In the genomic region with DNA sequence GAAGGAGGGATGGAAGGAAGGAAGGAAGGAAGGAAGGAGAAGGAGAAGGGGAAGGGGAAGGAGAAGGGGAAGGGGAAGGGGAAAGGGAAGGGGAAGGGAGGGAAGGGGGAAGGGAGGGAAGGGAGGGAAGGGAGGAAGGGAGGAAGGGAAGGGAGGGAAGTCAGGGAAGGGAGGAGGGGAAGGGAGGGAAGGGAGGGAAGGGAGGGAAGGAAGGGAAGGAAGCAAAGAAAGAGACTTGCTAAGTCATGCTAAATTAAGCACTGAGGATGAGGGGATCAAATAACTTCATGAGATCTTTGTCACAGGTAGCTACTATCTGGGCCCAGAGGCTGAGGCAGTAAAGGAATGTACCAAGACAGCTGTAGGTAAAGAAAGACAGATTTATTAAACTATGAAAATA, we compare ENCODE assay signal across 26 cellular contexts.
A peak's percentile ranks its signal among the peaks of the same experiment; 100 is the strongest.
DNase-seq lines count a peak whose midpoint lies in the region; ATAC-seq, FAIRE-seq and TF ChIP-seq lines count a peak whose summit lies in the region.
"Had no signal": no experiment of that assay in that cellular context is flagged by ENCODE, and none has a peak within 500 bp of the region (broad histone marks: within the 10 kb centered on the region; RNA-seq: fewer than 3 reads in every experiment).

No MANE protein-coding gene starts in this region.

- no peaks in the 10 kb centered on the region for H3K27me3 Mint-ChIP-seq in neural crest cell (ENCODE audit: low read depth)
- H3K27me3 Mint-ChIP-seq in CD8-positive, alpha-beta T cell (ENCODE audit: low read depth): peaks cover 14% of the 10 kb centered on the region

- H3K4me3 ChIP-seq in HepG2 (replicated peaks in 1 of 3; ENCODE audit: insufficient read depth in 1 of 3, low read depth in 2 of 3, low read length in 3 of 3) (no peak overlapping the region), right lobe of liver (no peak overlapping the region)
- no peak overlapping the region for H3K4me3 ChIP-seq in CD8-positive, alpha-beta T cell (ENCODE audit: low read depth, low read length)
- H3K4me3 ChIP-seq: A549; BLaER1 treated with 17β-estradiol and CSF1 and Interleukin-3, amounts not matched to agents 10 nM and 100 nM; GM12878 had no signal

- BruUV-seq in HepG2 (replicated peaks; lab: Mats Ljungman, UMichigan): no TSS peak

- POLR2A ChIA-PET in HepG2 (lab: Yijun Ruan, JAX): no interaction called here
- POLR2A ChIA-PET in CD8-positive, alpha-beta T cell (lab: Charles Lee): no interaction called here

- H3K4me1 Mint-ChIP-seq in neural crest cell: peaks cover 6% of the 10 kb centered on the region
- no peaks in the 10 kb centered on the region for H3K4me1 Mint-ChIP-seq in CD8-positive, alpha-beta T cell (ENCODE audit: low read depth)
- H3K4me1 Mint-ChIP-seq: B cell; CD8-positive, alpha-beta memory T cell had no signal

- no peak overlapping the region for H3K9ac ChIP-seq in HepG2 (ENCODE audit: insufficient read depth, low read depth, low read length)
- H3K9ac ChIP-seq: BLaER1 treated with 17β-estradiol and CSF1 and Interleukin-3, amounts not matched to agents 10 nM and 100 nM had no signal

- H3K4me1 ChIP-seq in HepG2 (ENCODE audit: insufficient read depth, low read length): no peaks in the 10 kb centered on the region
- no peaks in the 10 kb centered on the region for H3K4me1 ChIP-seq in right lobe of liver
- no peaks in the 10 kb centered on the region for H3K4me1 ChIP-seq in CD8-positive, alpha-beta T cell (ENCODE audit: insufficient read depth, low read length)
- H3K4me1 ChIP-seq: A549; BLaER1 treated with 17β-estradiol and CSF1 and Interleukin-3, amounts not matched to agents 10 nM and 100 nM had no signal

- intact Hi-C loops in HepG2 (cut with micrococcal nuclease; ENCODE audit: unreplicated experiment): no loop called here
- intact Hi-C loops in right lobe of liver (cut with DNase I): no loop called here
- intact Hi-C loops in CD8-positive, alpha-beta T cell (cut with DNase I, micrococcal nuclease): no loop called here

- no peak for TF ChIP-seq EP300 in HepG2 (IDR thresholded peaks at IDR 0.05; ENCODE audit: low read depth in 2 of 2, low read length in 2 of 2)
- TF ChIP-seq EP300 in HepG2 (CRISPR knock-in tag; IDR thresholded peaks at IDR 0.05; ENCODE audit: borderline replicate concordance): no peak

- FAIRE-seq in HepG2 (lab: Jason Lieb, UNC): no peak
- FAIRE-seq: A549, GM12878, GM12892, GM18507 had no signal

- TF ChIP-seq RAD21 in HepG2 (CRISPR knock-in tag; IDR thresholded peaks at IDR 0.05): no peak

- H3K4me3 Mint-ChIP-seq in neural crest cell: no peak overlapping the region
- H3K4me3 Mint-ChIP-seq in CD8-positive, alpha-beta T cell: no peak overlapping the region
- H3K4me3 Mint-ChIP-seq: B cell; CD4-positive, alpha-beta T cell; CD8-positive, alpha-beta memory T cell had no signal

- H4K20me1 ChIP-seq in HepG2 (ENCODE audit: insufficient read depth, low read length): no peaks in the 10 kb centered on the region
- H4K20me1 ChIP-seq: BLaER1 treated with 17β-estradiol and CSF1 and Interleukin-3, amounts not matched to agents 10 nM and 100 nM had no signal

- CTCF ChIA-PET in HepG2 (lab: Yijun Ruan, JAX; ENCODE audit: low intra/inter-chr PET ratio, low total read pairs): no interaction called here
- CTCF ChIA-PET in CD8-positive, alpha-beta T cell (lab: Charles Lee): no interaction called here

- TF ChIP-seq CTCF in HepG2 (CRISPR knock-in tag; IDR thresholded peaks at IDR 0.05) (no peak), right lobe of liver (IDR thresholded peaks at IDR 0.05) (no peak), neural crest cell (conservative IDR thresholded peaks at IDR 0.05) (no peak)
- no peak for TF ChIP-seq CTCF in CD8-positive, alpha-beta T cell (IDR thresholded peaks at IDR 0.05)

- DNase-seq in HepG2 (ENCODE audit: low spot score): no peak
- no peak for DNase-seq in right lobe of liver
- DNase-seq in NCI-H69 (lab: John Stamatoyannopoulos, UW): peak; percentile 21
- no peak for DNase-seq in neural crest cell (ENCODE audit: low read depth, low spot score)
- no peak for DNase-seq in CD8-positive, alpha-beta T cell
- no peak for DNase-seq in NK-92 (lab: John Stamatoyannopoulos, UW; ENCODE audit: unreplicated experiment)
- DNase-seq: AML-193; CD4-positive, alpha-beta T cell; CD8-positive, alpha-beta memory T cell; COR-L47; DMS 273 treated with DMSO at 0.1 percent for 48 hours; DMS153; DMS53; DMS79; DND-41; EL; GDM1 had no signal

- TF ChIP-seq POLR2A in HepG2 (IDR thresholded peaks at IDR 0.05; ENCODE audit: insufficient read depth in 1 of 2, low read depth in 2 of 2, low read length in 2 of 2) (no peak), right lobe of liver (IDR thresholded peaks at IDR 0.05) (no peak)

- H3K36me3 Mint-ChIP-seq in neural crest cell (ENCODE audit: low read depth): peaks cover 5% of the 10 kb centered on the region
- no peaks in the 10 kb centered on the region for H3K36me3 Mint-ChIP-seq in CD8-positive, alpha-beta T cell
- H3K36me3 Mint-ChIP-seq: CD8-positive, alpha-beta memory T cell had no signal

- peak overlapping the region; percentile 78 for H3K27ac Mint-ChIP-seq in neural crest cell (ENCODE audit: unreplicated experiment)
- no peak overlapping the region for H3K27ac Mint-ChIP-seq in CD8-positive, alpha-beta T cell
- H3K27ac Mint-ChIP-seq: B cell; CD4-positive, alpha-beta T cell had no signal

- H3K27ac ChIP-seq in HepG2 (ENCODE audit: extremely low read length, insufficient read depth, low read length) (no peak overlapping the region), right lobe of liver (no peak overlapping the region)
- no peak overlapping the region for H3K27ac ChIP-seq in CD8-positive, alpha-beta T cell (ENCODE audit: low read depth, low read length)
- H3K27ac ChIP-seq: 22Rv1; A549; BLaER1 treated with 17β-estradiol and CSF1 and Interleukin-3, amounts not matched to agents 10 nM and 100 nM; C4-2B had no signal

- ATAC-seq in HepG2 (no peak), right lobe of liver (no peak), HG02610 (IDR thresholded peaks at IDR 0.05; ENCODE audit: unreplicated experiment) (no peak)
- ATAC-seq in CD8-positive, alpha-beta T cell: no peak
- ATAC-seq: A549, GM12878 had no signal

- H3K9me3 Mint-ChIP-seq in neural crest cell: peaks cover 8% of the 10 kb centered on the region
- no peaks in the 10 kb centered on the region for H3K9me3 Mint-ChIP-seq in CD8-positive, alpha-beta T cell
- H3K9me3 Mint-ChIP-seq: CD4-positive, alpha-beta T cell had no signal

- in situ Hi-C loops in HepG2 (cut with HindIII; ENCODE audit: extremely low pct_ligation_motif_present, low pct_unique_long_range_greater_than_20kb): no loop called here

- no peaks in the 10 kb centered on the region for H3K36me3 ChIP-seq in HepG2 (replicated peaks in 1 of 2; ENCODE audit: control insufficient read depth in 1 of 2, insufficient read depth in 2 of 2, low read length in 2 of 2)
- H3K36me3 ChIP-seq in right lobe of liver: no peaks in the 10 kb centered on the region
- no peaks in the 10 kb centered on the region for H3K36me3 ChIP-seq in CD8-positive, alpha-beta T cell (ENCODE audit: insufficient read depth, low read length)
- H3K36me3 ChIP-seq: BLaER1 treated with 17β-estradiol and CSF1 and Interleukin-3, amounts not matched to agents 10 nM and 100 nM had no signal

- H3K79me2 ChIP-seq in HepG2 (ENCODE audit: insufficient read depth, low read length): no peaks in the 10 kb centered on the region

- H3K4me2 ChIP-seq in HepG2 (ENCODE audit: low read depth, low read length): no peak overlapping the region
- H3K4me2 ChIP-seq: A549; BLaER1 treated with 17β-estradiol and CSF1 and Interleukin-3, amounts not matched to agents 10 nM and 100 nM had no signal

- H3K9me3 ChIP-seq in HepG2 (ENCODE audit: low read length) (no peaks in the 10 kb centered on the region), right lobe of liver (no peaks in the 10 kb centered on the region)
- H3K9me3 ChIP-seq in CD8-positive, alpha-beta T cell (ENCODE audit: low read length): no peaks in the 10 kb centered on the region
- H3K9me3 ChIP-seq: A549 had no signal

- H2AFZ ChIP-seq in HepG2 (ENCODE audit: low read length): no peak overlapping the region

- H3K27me3 ChIP-seq in HepG2 (ENCODE audit: control insufficient read depth in 1 of 2, insufficient read depth in 2 of 2, low read length in 2 of 2): peaks cover 0 to 16% of the 10 kb centered on the region in 2 experiments; a peak in 2 of 5 replicates
- no peaks in the 10 kb centered on the region for H3K27me3 ChIP-seq in right lobe of liver
- H3K27me3 ChIP-seq in CD8-positive, alpha-beta T cell (ENCODE audit: insufficient read depth, low read length): no peaks in the 10 kb centered on the region
- H3K27me3 ChIP-seq: BLaER1 treated with 17β-estradiol and CSF1 and Interleukin-3, amounts not matched to agents 10 nM and 100 nM had no signal

TF ChIP-seq in HepG2, 621 proteins besides CTCF, POLR2A, EP300 and RAD21 (continues in another document):
- TF ChIP-seq ZNF598 (CRISPR knock-in tag; IDR thresholded peaks at IDR 0.05; ENCODE audit: borderline replicate concordance): no peak
- TF ChIP-seq HNRNPK (IDR thresholded peaks at IDR 0.05; ENCODE audit: low read depth, low read length, poor library complexity, severe bottlenecking): peak; percentile 84
- TF ChIP-seq, protein P1, sequence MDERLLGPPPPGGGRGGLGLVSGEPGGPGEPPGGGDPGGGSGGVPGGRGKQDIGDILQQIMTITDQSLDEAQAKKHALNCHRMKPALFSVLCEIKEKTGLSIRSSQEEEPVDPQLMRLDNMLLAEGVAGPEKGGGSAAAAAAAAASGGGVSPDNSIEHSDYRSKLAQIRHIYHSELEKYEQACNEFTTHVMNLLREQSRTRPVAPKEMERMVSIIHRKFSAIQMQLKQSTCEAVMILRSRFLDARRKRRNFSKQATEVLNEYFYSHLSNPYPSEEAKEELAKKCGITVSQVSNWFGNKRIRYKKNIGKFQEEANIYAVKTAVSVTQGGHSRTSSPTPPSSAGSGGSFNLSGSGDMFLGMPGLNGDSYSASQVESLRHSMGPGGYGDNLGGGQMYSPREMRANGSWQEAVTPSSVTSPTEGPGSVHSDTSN (CRISPR knock-in tag; IDR thresholded peaks at IDR 0.05): no peak
- TF ChIP-seq SP2 (CRISPR knock-in tag; IDR thresholded peaks at IDR 0.05): no peak
- no peak for TF ChIP-seq ZNF567 (CRISPR knock-in tag; IDR thresholded peaks at IDR 0.05; ENCODE audit: borderline replicate concordance)
- no peak for TF ChIP-seq ELF3 (CRISPR knock-in tag; IDR thresholded peaks at IDR 0.05)
- no peak for TF ChIP-seq RBFOX2 (IDR thresholded peaks at IDR 0.05; ENCODE audit: low read depth, low read length)
- no peak for TF ChIP-seq ZNF34 (CRISPR knock-in tag; IDR thresholded peaks at IDR 0.05; ENCODE audit: borderline replicate concordance)
- TF ChIP-seq, protein P2, sequence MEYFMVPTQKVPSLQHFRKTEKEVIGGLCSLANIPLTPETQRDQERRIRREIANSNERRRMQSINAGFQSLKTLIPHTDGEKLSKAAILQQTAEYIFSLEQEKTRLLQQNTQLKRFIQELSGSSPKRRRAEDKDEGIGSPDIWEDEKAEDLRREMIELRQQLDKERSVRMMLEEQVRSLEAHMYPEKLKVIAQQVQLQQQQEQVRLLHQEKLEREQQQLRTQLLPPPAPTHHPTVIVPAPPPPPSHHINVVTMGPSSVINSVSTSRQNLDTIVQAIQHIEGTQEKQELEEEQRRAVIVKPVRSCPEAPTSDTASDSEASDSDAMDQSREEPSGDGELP (IDR thresholded peaks at IDR 0.05; ENCODE audit: borderline replicate concordance, low read depth): no peak
- TF ChIP-seq PCBP2 (optimal IDR thresholded peaks at IDR 0.05; ENCODE audit: low read depth, low read length, poor library complexity, severe bottlenecking): peak; percentile 50
